Comparison of ENCODE assay signal across 20 cellular contexts in genomic region chr22:35861451-35861850, GRCh38.
"Had no signal": no experiment of that assay in that cellular context is flagged by ENCODE, and none has a peak within 500 bp of the region (broad histone marks: within the 10 kb centered on the region; RNA-seq: fewer than 3 reads in every experiment).

No MANE protein-coding gene starts in this region.

- H3K9me3 ChIP-seq: heart right ventricle, neutrophil, spleen, tibial artery, upper lobe of left lung, vagina had no signal

- H3K27ac ChIP-seq: dorsolateral prefrontal cortex, heart right ventricle, neutrophil, spleen, tibial artery, upper lobe of left lung, vagina had no signal

- H3K27me3 ChIP-seq: dorsolateral prefrontal cortex, heart right ventricle, neutrophil, spleen, tibial artery, upper lobe of left lung, vagina had no signal

- H3K4me3 ChIP-seq: dorsolateral prefrontal cortex, heart right ventricle, spleen, tibial artery, upper lobe of left lung, vagina had no signal

- DNase-seq: cortex of kidney; dorsolateral prefrontal cortex; effector memory CD4-positive, alpha-beta T cell; heart right ventricle; hypothalamus; kidney glomerular epithelial cell; mammary epithelial cell; naive thymus-derived CD4-positive, alpha-beta T cell; right cardiac atrium; spleen; stimulated activated CD4-positive, alpha-beta T cell treated with anti-CD3 and anti-CD28 coated beads, Interleukin-15, amount 100 ng/mL, for 24 hours; stimulated activated CD4-positive, alpha-beta T cell treated with anti-CD3 and anti-CD28 coated beads, Interleukin-1b, Interleukin-23, amount 100 ng/mL, for 48 hours; stimulated activated CD4-positive, alpha-beta T cell treated with anti-CD3 and anti-CD28 coated beads, Interleukin-4, amount 100 ng/mL, for 24 hours; tibial artery; upper lobe of left lung had no signal

- H3K4me1 ChIP-seq: spleen had no signal

- H3K36me3 ChIP-seq: heart right ventricle, neutrophil, spleen, tibial artery, upper lobe of left lung, vagina had no signal

- ATAC-seq: esophagus mucosa; heart right ventricle; left lobe of liver; naive thymus-derived CD4-positive, alpha-beta T cell; right cardiac atrium; stimulated activated memory B cell treated with anti-CD40 and anti-IgM and Interleukin-4, amounts not matched to agents 10 μg/mL and 1 μg/mL and 100 μg/mL, for 72 hours had no signal
